Comparison of ENCODE assay signal across 20 cellular contexts in the genomic region with DNA sequence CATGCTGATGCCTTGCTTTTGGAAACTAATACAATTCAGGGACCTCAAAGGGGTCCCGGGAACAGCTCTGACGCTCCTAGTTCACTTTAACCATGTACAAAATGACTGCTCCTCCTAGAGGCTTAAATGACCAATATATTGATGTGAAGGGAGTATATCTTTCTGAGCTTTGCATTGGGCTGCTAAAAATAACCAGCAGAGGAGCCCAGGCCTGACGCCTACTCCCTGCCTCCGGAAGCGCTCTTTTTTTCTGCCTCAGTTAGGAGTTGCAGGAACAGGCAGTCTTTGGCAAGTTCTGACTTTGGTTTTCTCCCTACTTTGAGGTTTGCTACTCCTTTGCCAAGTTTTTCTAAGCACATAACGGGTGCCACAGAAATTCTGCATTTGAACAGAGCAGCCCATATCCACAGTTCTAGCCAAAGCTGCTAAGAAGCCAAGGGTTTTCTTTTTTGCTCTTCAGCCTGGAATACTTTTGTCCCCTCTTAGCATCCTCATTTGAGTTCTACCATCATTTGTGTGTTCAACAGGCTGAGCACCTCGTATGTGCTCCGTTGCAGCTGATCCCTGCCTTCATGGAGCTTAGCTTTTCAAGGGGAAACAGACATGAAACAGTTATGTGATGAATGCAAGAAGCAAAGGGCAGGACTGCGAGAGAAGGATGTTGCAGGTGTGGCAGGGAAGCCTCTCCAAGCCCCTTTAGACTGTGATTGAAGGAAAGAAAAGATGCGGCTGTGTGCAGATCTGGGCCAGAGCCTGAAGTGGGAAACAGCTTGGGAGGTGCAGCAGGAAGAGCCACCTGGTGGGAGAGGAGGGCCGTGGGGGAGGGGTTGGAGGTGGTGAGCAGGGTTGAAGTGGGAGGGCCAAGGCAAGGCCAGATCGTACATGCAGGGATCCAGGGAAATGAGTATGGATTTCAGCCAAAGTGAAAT. TPM values are rescaled to one million over a fixed set of nuclear protein-coding genes. Genes with fewer than 3 reads are reported as not detected.
DNase-seq lines count a peak whose midpoint lies in the region; ATAC-seq and TF ChIP-seq lines count a peak whose summit lies in the region.
"Had no signal": no experiment of that assay in that cellular context is flagged by ENCODE, and none has a peak within 500 bp of the region (broad histone marks: within the 10 kb centered on the region; RNA-seq: fewer than 3 reads in every experiment).

No MANE protein-coding gene starts in this region.

- H3K27ac Mint-ChIP-seq in H9, result peak overlapping the region; percentile 5 to 32 (median 21); a peak in 5 of 7 replicates
- H3K27ac Mint-ChIP-seq: effector memory CD8-positive, alpha-beta T cell; T-helper 1 cell treated with Interleukin-12 subunit alpha and Interleukin-12 subunit beta and Interleukin-4 antibody, amounts not matched to agents 30 μg/mL and 1 μg/mL, for 36 hours had no signal

- H2AK5ac ChIP-seq in H9 (ENCODE audit: insufficient read length, low read length), result no peak overlapping the region
- H2AK5ac ChIP-seq in neuronal stem cell (ENCODE audit: low read depth, low read length), result no peak overlapping the region

- H3K56ac ChIP-seq in H9 (ENCODE audit: insufficient read length, low read depth, low read length), result no peak overlapping the region

- H2AFZ ChIP-seq in H9 (ENCODE audit: low read length), result no peak overlapping the region
- peak overlapping the region; percentile 78 for H2AFZ ChIP-seq in neuronal stem cell (ENCODE audit: low read length)

- no peak overlapping the region for H4K8ac ChIP-seq in H9 (replicated peaks; ENCODE audit: insufficient read length, low read depth, low read length)
- no peak overlapping the region for H4K8ac ChIP-seq in neuronal stem cell (ENCODE audit: low read depth, low read length)

- WGBS in H9 (ENCODE audit: extremely low coverage, insufficient read length, low lambda C conversion rate), result no CpG with 5 or more reads among the region's 12 CpGs
- no CpG with 5 or more reads among the region's 12 CpGs for WGBS in neuronal stem cell (ENCODE audit: extremely low coverage in 2 of 2, insufficient read length in 2 of 2, insufficient replicate concordance in 1 of 2), 2 donors

- H2BK5ac ChIP-seq in H9 (ENCODE audit: insufficient read length, low read length), result no peak overlapping the region
- H2BK5ac ChIP-seq in neuronal stem cell (ENCODE audit: low read length), result no peak overlapping the region

- H3K18ac ChIP-seq in H9 (ENCODE audit: insufficient read length, low read depth, low read length) (peak overlapping the region; percentile 59), neuronal stem cell (ENCODE audit: low read length) (no peak overlapping the region)

- no peaks in the 10 kb centered on the region for H3K36me3 ChIP-seq in neuronal stem cell (replicated peaks in 1 of 2; ENCODE audit: control insufficient read depth in 2 of 2, insufficient read depth in 2 of 2, low read length in 2 of 2)
- H3K36me3 ChIP-seq: adrenal gland, gastroesophageal sphincter had no signal

- H3K23ac ChIP-seq in H9 (ENCODE audit: insufficient read length, low read depth, low read length), result no peak overlapping the region
- H3K23ac ChIP-seq in neuronal stem cell (ENCODE audit: low read depth, low read length, poor library complexity), result no peak overlapping the region

- H3K4me3 ChIP-seq in fibroblast of pulmonary artery (replicated peaks; ENCODE audit: low read depth, low read length) (no peak overlapping the region), neuronal stem cell (ENCODE audit: low read length in 2 of 2) (no peak overlapping the region)
- H3K4me3 ChIP-seq: adrenal gland, gastroesophageal sphincter had no signal

- no peaks in the 10 kb centered on the region for H3K36me3 Mint-ChIP-seq in H9 (ENCODE audit: insufficient read depth in 1 of 3, low read depth in 3 of 3)

- H4K91ac ChIP-seq in H9 (ENCODE audit: insufficient read length, low read depth, low read length) (no peak overlapping the region), neuronal stem cell (ENCODE audit: low read depth, low read length, poor library complexity) (no peak overlapping the region)

- no peak overlapping the region for H2BK12ac ChIP-seq in H9 (ENCODE audit: insufficient read length, low read depth, low read length)
- H2BK12ac ChIP-seq in neuronal stem cell (ENCODE audit: low read length), result no peak overlapping the region

- H2BK120ac ChIP-seq in H9 (ENCODE audit: low read depth, low read length, poor library complexity, severe bottlenecking) (no peak overlapping the region), neuronal stem cell (ENCODE audit: low read depth, low read length) (no peak overlapping the region)

- H4K5ac ChIP-seq in H9 (ENCODE audit: insufficient read length, low read depth, low read length), result no peak overlapping the region

- H3K4me2 ChIP-seq in H9 (ENCODE audit: insufficient read depth, insufficient read length, low read length) (peak overlapping the region; percentile 52), neuronal stem cell (ENCODE audit: insufficient read depth, low read length, poor library complexity, severe bottlenecking) (no peak overlapping the region)

- H3K4ac ChIP-seq in H9 (ENCODE audit: low read depth, low read length), result no peak overlapping the region
- no peak overlapping the region for H3K4ac ChIP-seq in neuronal stem cell (ENCODE audit: low read length)

- no peak overlapping the region for H3K14ac ChIP-seq in H9 (ENCODE audit: insufficient read depth, low read length)
- no peak overlapping the region for H3K14ac ChIP-seq in neuronal stem cell (ENCODE audit: low read length)

- H3K9me3 Mint-ChIP-seq in H9, result no peaks in the 10 kb centered on the region
- H3K9me3 Mint-ChIP-seq: activated T-cell treated with anti-CD3 and anti-CD28 coated beads, Interleukin-2, amount 50 U/mL, for 4 hours; CD4-positive, CD25-positive, alpha-beta regulatory T cell; effector memory CD8-positive, alpha-beta T cell; T-helper 1 cell treated with Interleukin-12 subunit alpha and Interleukin-12 subunit beta and Interleukin-4 antibody, amounts not matched to agents 30 μg/mL and 1 μg/mL, for 36 hours had no signal

- peaks cover 11% of the 10 kb centered on the region for H3K27me3 Mint-ChIP-seq in H9 (ENCODE audit: low read depth)

- H3K23me2 ChIP-seq in H9 (ENCODE audit: insufficient read length, low read depth, low read length, poor library complexity, severe bottlenecking), result peaks cover 5% of the 10 kb centered on the region

- H2BK15ac ChIP-seq in H9 (ENCODE audit: low read depth, low read length) (no peak overlapping the region), neuronal stem cell (ENCODE audit: low read length) (no peak overlapping the region)

- H3K4me1 ChIP-seq in H9 (ENCODE audit: insufficient read depth, low read length) (peaks cover 9% of the 10 kb centered on the region), neuronal stem cell (ENCODE audit: control insufficient read depth in 2 of 2, insufficient read depth in 1 of 2, low read depth in 1 of 2, low read length in 2 of 2) (peaks cover 2 to 19% of the 10 kb centered on the region in 2 donors)

- no peaks in the 10 kb centered on the region for H3K27me3 ChIP-seq in H9 (ENCODE audit: insufficient read depth, low read length)
- H3K27me3 ChIP-seq in neuronal stem cell (ENCODE audit: control insufficient read depth in 3 of 3, insufficient read depth in 3 of 3, low read depth in 1 of 3, low read length in 3 of 3), result peaks cover 0 to 7% (median 1%) of the 10 kb centered on the region in 3 experiments
- H3K27me3 ChIP-seq: adrenal gland, gastroesophageal sphincter had no signal

- no peak overlapping the region for H3T11ph ChIP-seq in H9 (ENCODE audit: low read length)

- peak overlapping the region; percentile 39 for H3K9ac ChIP-seq in H9 (ENCODE audit: extremely low read depth, insufficient read length, low read length)
- no peak overlapping the region for H3K9ac ChIP-seq in neuronal stem cell (ENCODE audit: low read depth, low read length, poor library complexity)

- 0 out of 3 replicates have a peak, but pooled peaks have one; percentile 8 for TF ChIP-seq CTCF in H9 (conservative IDR thresholded peaks at IDR 0.05)
- no peak for TF ChIP-seq CTCF in fibroblast of pulmonary artery (IDR thresholded peaks at IDR 0.05; ENCODE audit: low read length, missing control alignments)

- DNase-seq in H9 (peak; percentile 81), OCI-M1 (lab: John Stamatoyannopoulos, UW) (peak; percentile 12), fibroblast of pulmonary artery (ENCODE audit: low read depth) (peak; percentile 51), neuronal stem cell (ENCODE audit: low spot score) (no peak), A172 (ENCODE audit: low spot score) (no peak), NCI-H1694 (lab: John Stamatoyannopoulos, UW) (no peak), NCI-H1930 (lab: John Stamatoyannopoulos, UW) (no peak)
- DNase-seq: activated CD4-positive, alpha-beta T cell treated with anti-CD3 and anti-CD28 coated beads for 48 hours; activated T-cell treated with anti-CD3 and anti-CD28 coated beads, Interleukin-2, amount 50 U/mL, for 4 hours; adrenal gland; CD4-positive, CD25-positive, alpha-beta regulatory T cell; effector memory CD8-positive, alpha-beta T cell; GF-D8; left cardiac atrium; NCI-H345 had no signal

- no peak for ATAC-seq in GM19395 (IDR thresholded peaks at IDR 0.05; ENCODE audit: unreplicated experiment)
- ATAC-seq: activated T-cell treated with anti-CD3 and anti-CD28 coated beads, Interleukin-2, amount 50 U/mL, for 4 hours; effector memory CD8-positive, alpha-beta T cell; gastroesophageal sphincter; left cardiac atrium had no signal

- peak overlapping the region in 1 of 2 experiments; percentile 22; a peak in 2 of 5 replicates for H3K4me3 Mint-ChIP-seq in H9

- no peak overlapping the region for H2BK20ac ChIP-seq in H9 (ENCODE audit: low read depth, low read length, poor library complexity, severe bottlenecking)

- H3K27ac ChIP-seq in H9 (ENCODE audit: insufficient read length, low read depth, low read length) (peak overlapping the region; percentile 49), neuronal stem cell (replicated peaks; ENCODE audit: low read length) (no peak overlapping the region)
- H3K27ac ChIP-seq: adrenal gland, gastroesophageal sphincter had no signal

- H3K9me3 ChIP-seq in H9 (ENCODE audit: control insufficient read depth, low read depth, low read length), result no peaks in the 10 kb centered on the region
- H3K9me3 ChIP-seq in neuronal stem cell (replicated peaks in 1 of 2; ENCODE audit: control insufficient read depth in 2 of 2, insufficient read depth in 1 of 2, low read depth in 1 of 2, low read length in 2 of 2), result no peaks in the 10 kb centered on the region
- H3K9me3 ChIP-seq: adrenal gland, gastroesophageal sphincter had no signal

- H3K79me1 ChIP-seq in H9 (ENCODE audit: insufficient read depth, low read depth, low read length, poor library complexity, severe bottlenecking) (no peaks in the 10 kb centered on the region), neuronal stem cell (ENCODE audit: low read depth, low read length) (peaks cover 3% of the 10 kb centered on the region)

- no peaks in the 10 kb centered on the region for H4K20me1 ChIP-seq in H9 (ENCODE audit: control insufficient read depth, insufficient read depth, insufficient read length)

- H3K79me2 ChIP-seq in H9 (ENCODE audit: insufficient read depth, low read length), result no peaks in the 10 kb centered on the region

- peaks cover 21 to 31% of the 10 kb centered on the region in 2 experiments for H3K4me1 Mint-ChIP-seq in H9

RNA-seq across cellular contexts. Expression of a gene that starts 2.8 kb away (rescaled TPM):
- 12.1 and 12.7 TPM in 2 replicates for total RNA-seq in H9 (2021)
- 3.1 TPM for polyA plus RNA-seq in neuronal stem cell (2013, experiment 1 of 2)
- polyA plus RNA-seq in neuronal stem cell (2013, experiment 2 of 2), result 2.7 TPM
- 30.0 and 43.0 TPM in 2 replicates for total RNA-seq in A172 (2014; rRNA removed; shearing (Covaris generic))

RNA-seq across cellular contexts. Expression of a gene that starts 29.3 kb away (rescaled TPM):
- total RNA-seq in H9 (2021), result 2.0 and 2.5 TPM in 2 replicates
- polyA plus RNA-seq in neuronal stem cell (2013, experiment 1 of 2), result 0.52 TPM
- 0.72 TPM for polyA plus RNA-seq in neuronal stem cell (2013, experiment 2 of 2)
- not detected in 2 replicates for total RNA-seq in A172 (2014; rRNA removed; shearing (Covaris generic))
- total RNA-seq: activated T-cell treated with anti-CD3 and anti-CD28 coated beads, Interleukin-2, amount 50 U/mL, for 4 hours; CD4-positive, CD25-positive, alpha-beta regulatory T cell; RPMI7951 had no signal
- polyA plus RNA-seq: CD4-positive, CD25-positive, alpha-beta regulatory T cell; neural cell had no signal

RNA-seq across cellular contexts. Expression of a gene that starts 35.2 kb away (rescaled TPM):
- 32.5 and 36.2 TPM in 2 replicates for total RNA-seq in H9 (2021)
- polyA plus RNA-seq in neuronal stem cell (2013, experiment 1 of 2), result 7.9 TPM
- 8.4 TPM for polyA plus RNA-seq in neuronal stem cell (2013, experiment 2 of 2)
- 39.2 and 48.8 TPM in 2 replicates for total RNA-seq in A172 (2014; rRNA removed; shearing (Covaris generic))

Comparison
In these comparisons a context has a peak if more than half of its experiments do, and no peak if none do; other contexts are left out.
1. DNase-seq: peak in H9 (single experiment), OCI-M1 (single experiment) and fibroblast of pulmonary artery (single experiment); none in neuronal stem cell (single experiment), A172 (single experiment), NCI-H1694 (single experiment) and NCI-H1930 (0 of 2).